In genomic region chr18:43680096-43680495, GRCh38 we compare ENCODE assay signal across 24 cellular contexts.
"Had no signal": no experiment of that assay in that cellular context is flagged by ENCODE, and none has a peak within 500 bp of the region (broad histone marks: within the 10 kb centered on the region; RNA-seq: fewer than 3 reads in every experiment).

No MANE protein-coding gene starts in this region.

- H3K27me3 ChIP-seq: body of pancreas, dorsolateral prefrontal cortex, foreskin keratinocyte, neutrophil, sigmoid colon, spleen, tibial artery had no signal

- H3K4me3 ChIP-seq: body of pancreas, dorsolateral prefrontal cortex, lower lobe of right lung, sigmoid colon, spleen, tibial artery had no signal

- DNase-seq: activated CD4-positive, alpha-beta T cell treated with anti-CD3 and anti-CD28 coated beads for 36 hours; activated CD4-positive, alpha-beta T cell treated with anti-CD3 and anti-CD28 coated beads, Interleukin-2, amount 50 U/mL, for 48 hours; activated gamma-delta T cell treated with Interleukin-2 at 50 U/mL for 16 hours; activated naive CD8-positive, alpha-beta T cell treated with anti-CD3 and anti-CD28 coated beads for 36 hours; amygdala; body of pancreas; caudate nucleus; dorsolateral prefrontal cortex; foreskin keratinocyte; glutamatergic neuron; hippocampal formation; lower lobe of right lung; sigmoid colon; spleen; stimulated activated CD4-positive, alpha-beta T cell treated with anti-CD3 and anti-CD28 coated beads, Interleukin-4, amount 100 ng/mL, for 4 hours; stimulated activated naive CD4-positive, alpha-beta T cell; tibial artery had no signal

- H3K4me3 Mint-ChIP-seq: activated CD4-positive, alpha-beta T cell treated with anti-CD3 and anti-CD28 coated beads for 36 hours; activated naive CD8-positive, alpha-beta T cell treated with anti-CD3 and anti-CD28 coated beads for 36 hours; activated T-helper 1 cell treated with anti-CD3 and anti-CD28 coated beads, Interleukin-12 subunit alpha, Interleukin-12 subunit beta, Interleukin-2, Interleukin-4 antibody, amounts not matched to agents 30 ng/mL and 10 ng/mL and 1 ng/mL, durations not matched to agents 14 hours and 24 hours and 36 hours; natural killer cell treated with Interleukin-12 subunit alpha and Interleukin-12 subunit beta and Interleukin-15 and Interleukin-18, amount 100 ng/mL, for 72 hours; T-helper 2 cell treated with Interferon-gamma antibody and Interleukin-4, amounts not matched to agents 5 μg/mL and 100 μg/mL, for 36 hours; WTC11 had no signal

- H3K27ac ChIP-seq: body of pancreas, dorsolateral prefrontal cortex, foreskin keratinocyte, lower lobe of right lung, neutrophil, parathyroid adenoma, sigmoid colon, spleen, tibial artery had no signal

- H3K4me1 Mint-ChIP-seq: activated CD4-positive, alpha-beta T cell treated with anti-CD3 and anti-CD28 coated beads for 36 hours; activated naive CD8-positive, alpha-beta T cell treated with anti-CD3 and anti-CD28 coated beads for 36 hours had no signal

- H3K9me3 ChIP-seq: body of pancreas, lower lobe of right lung, neutrophil, sigmoid colon, spleen, tibial artery had no signal

- H3K36me3 Mint-ChIP-seq: activated naive CD8-positive, alpha-beta T cell treated with anti-CD3 and anti-CD28 coated beads for 36 hours; natural killer cell treated with Interleukin-12 subunit alpha and Interleukin-12 subunit beta and Interleukin-15 and Interleukin-18, amount 100 ng/mL, for 72 hours; WTC11 had no signal

- FAIRE-seq: keratinocyte had no signal

- H3K27ac Mint-ChIP-seq: activated CD4-positive, alpha-beta T cell treated with anti-CD3 and anti-CD28 coated beads for 36 hours; activated naive CD8-positive, alpha-beta T cell treated with anti-CD3 and anti-CD28 coated beads for 36 hours; activated T-helper 1 cell treated with anti-CD3 and anti-CD28 coated beads, Interleukin-12 subunit alpha, Interleukin-12 subunit beta, Interleukin-2, Interleukin-4 antibody, amounts not matched to agents 30 ng/mL and 10 ng/mL and 1 ng/mL, durations not matched to agents 14 hours and 24 hours and 36 hours; natural killer cell treated with Interleukin-12 subunit alpha and Interleukin-12 subunit beta and Interleukin-15 and Interleukin-18, amount 100 ng/mL, for 72 hours; T-helper 2 cell treated with Interferon-gamma antibody and Interleukin-4, amounts not matched to agents 5 μg/mL and 100 μg/mL, for 36 hours; WTC11 had no signal

- H3K36me3 ChIP-seq: lower lobe of right lung, neutrophil, sigmoid colon, spleen, tibial artery had no signal

- H3K27me3 Mint-ChIP-seq: activated CD4-positive, alpha-beta T cell treated with anti-CD3 and anti-CD28 coated beads for 36 hours; activated naive CD8-positive, alpha-beta T cell treated with anti-CD3 and anti-CD28 coated beads for 36 hours; natural killer cell treated with Interleukin-12 subunit alpha and Interleukin-12 subunit beta and Interleukin-15 and Interleukin-18, amount 100 ng/mL, for 72 hours had no signal
